Comparison of ENCODE assay signal across 8 cellular contexts in the genomic region with DNA sequence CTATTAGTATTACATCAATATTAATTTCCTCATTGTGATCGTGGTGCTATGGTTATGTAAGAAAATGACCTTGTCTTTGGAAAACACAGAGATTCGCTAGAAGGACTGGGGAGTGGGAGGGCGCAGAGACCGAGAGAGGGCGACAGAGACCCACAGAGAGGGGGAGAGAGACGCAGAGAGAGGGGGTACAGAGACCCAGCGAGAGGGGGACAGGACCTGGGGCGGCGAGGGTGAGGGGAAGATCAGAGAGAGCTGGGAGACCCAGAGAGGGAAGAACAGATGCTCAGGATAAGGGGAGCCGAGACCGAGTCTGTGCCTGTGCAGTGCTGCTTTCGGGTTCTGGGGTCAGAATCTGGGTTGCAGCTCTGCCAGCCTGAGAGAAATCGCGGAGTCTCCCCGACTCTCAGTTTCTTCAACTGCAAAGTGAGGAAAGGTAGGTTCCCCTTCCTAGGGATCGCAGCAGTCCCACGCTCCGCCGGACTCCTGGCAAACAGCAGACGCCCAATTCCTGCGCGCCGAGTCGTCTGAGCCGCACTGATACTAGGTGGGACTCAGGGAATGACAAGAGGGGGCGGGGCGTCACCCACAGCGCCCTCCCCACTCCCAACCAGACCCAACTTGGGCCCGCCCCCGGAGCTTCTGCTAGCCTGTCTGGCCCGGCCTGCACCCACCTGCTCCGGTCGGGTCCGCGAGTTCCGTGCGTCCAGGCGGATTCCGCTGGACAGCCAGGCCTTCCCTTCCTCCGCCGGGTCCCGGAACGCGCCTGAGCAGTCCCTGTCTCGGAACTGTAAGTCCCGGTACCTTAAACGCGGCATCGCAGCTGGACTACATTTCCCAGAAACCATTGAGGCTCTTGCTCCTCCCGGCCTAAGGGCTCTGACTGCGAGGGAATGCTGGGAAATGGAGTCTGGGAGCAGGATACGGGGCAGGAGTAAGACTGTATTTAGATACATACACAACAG. TPM values are rescaled to one million over a fixed set of nuclear protein-coding genes. Genes with fewer than 3 reads are reported as not detected.
A peak's percentile ranks its signal among the peaks of the same experiment; 100 is the strongest.
DNase-seq lines count a peak whose midpoint lies in the region; ATAC-seq, FAIRE-seq and TF ChIP-seq lines count a peak whose summit lies in the region.

No MANE protein-coding gene starts in this region.

- H3K4me3 Mint-ChIP-seq in GM23338 = no peak overlapping the region

- H3K4me2 ChIP-seq in GM23338 = peak overlapping the region; percentile 81

- no peaks in the 10 kb centered on the region for H3K79me2 ChIP-seq in ACC112 (ENCODE audit: control insufficient read depth, insufficient read depth, low read length, unreplicated experiment)
- no peaks in the 10 kb centered on the region for H3K79me2 ChIP-seq in GM23338 (replicated peaks; ENCODE audit: insufficient read depth)

- H3K27me3 ChIP-seq in ACC112 (ENCODE audit: insufficient read depth, low read length) = no peaks in the 10 kb centered on the region
- H3K27me3 ChIP-seq in GM23338 (ENCODE audit: insufficient read depth) = no peaks in the 10 kb centered on the region

- H3K9me3 Mint-ChIP-seq in GM23338 = peaks cover 90% of the 10 kb centered on the region

- no peaks in the 10 kb centered on the region for H3K4me1 Mint-ChIP-seq in GM23338

- DNase-seq in GM23338 (ENCODE audit: low spot score) (peak; percentile 97), NCI-H2196 (lab: John Stamatoyannopoulos, UW; ENCODE audit: unreplicated experiment) (peak; percentile 93), cerebellar nuclear complex (lab: John Stamatoyannopoulos, UW) (peak; percentile 88 to 93), kidney (peak; percentile 94)
- peak; percentile 42 to 58 for DNase-seq in activated CD4-positive, alpha-beta T cell treated with anti-CD3 and anti-CD28 coated beads for 24 hours (ENCODE audit: low read depth in 2 of 2)
- DNase-seq in stimulated activated CD4-positive, alpha-beta T cell treated with anti-CD3 and anti-CD28 coated beads, Interleukin-12 subunit alpha, Interleukin-12 subunit beta, amount 100 ng/mL, for 4 hours = peak; percentile 60

- H3K27me3 Mint-ChIP-seq in GM23338 (ENCODE audit: insufficient read depth, low read depth, poor library complexity) = no peaks in the 10 kb centered on the region

- H3K9me2 ChIP-seq in GM23338 (ENCODE audit: insufficient read depth) = no peaks in the 10 kb centered on the region

- no peaks in the 10 kb centered on the region for H4K20me1 ChIP-seq in GM23338 (replicated peaks; ENCODE audit: insufficient read depth)

- H3F3A ChIP-seq in GM23338 (replicated peaks; ENCODE audit: low read depth) = no peaks in the 10 kb centered on the region; the same call in 1 of the 2 replicates

- H3K27ac Mint-ChIP-seq in GM23338 = no peak overlapping the region

- peak overlapping the region; percentile 62 to 85 for H3K9ac ChIP-seq in kidney (ENCODE audit: low read length in 2 of 2)

- no peaks in the 10 kb centered on the region for H3K36me3 ChIP-seq in ACC112 (ENCODE audit: insufficient read depth, low read length)
- H3K36me3 ChIP-seq in GM23338 (ENCODE audit: insufficient read depth) = no peaks in the 10 kb centered on the region
- H3K36me3 ChIP-seq in kidney (ENCODE audit: control insufficient read depth in 1 of 2, insufficient read depth in 2 of 2, low read length in 2 of 2) = no peaks in the 10 kb centered on the region

- ATAC-seq in GM23338 (no peak; the same call in 2 of the 3 replicates), HG03025 (IDR thresholded peaks at IDR 0.05; ENCODE audit: low FRiP score, unreplicated experiment) (no peak)

- H3K36me3 Mint-ChIP-seq in GM23338 (ENCODE audit: low read depth) = peaks cover 28% of the 10 kb centered on the region

- H3K4me3 ChIP-seq in ACC112 (ENCODE audit: low read depth, low read length) = peak overlapping the region; percentile 67
- peak overlapping the region; percentile 86 for H3K4me3 ChIP-seq in GM23338
- H3K4me3 ChIP-seq in kidney (ENCODE audit: low read length in 2 of 2) = peak overlapping the region; percentile 79 to 88

- intact Hi-C loops in kidney (cut with DNase I) = no loop called here

- H3K4me1 ChIP-seq in ACC112 (ENCODE audit: control insufficient read depth, insufficient read depth, low read length, unreplicated experiment) (no peaks in the 10 kb centered on the region), GM23338 (ENCODE audit: insufficient read depth) (no peaks in the 10 kb centered on the region), kidney (ENCODE audit: control insufficient read depth in 1 of 2, insufficient read depth in 1 of 2, low read depth in 1 of 2, low read length in 2 of 2) (no peaks in the 10 kb centered on the region)

- no peak for FAIRE-seq in kidney (lab: Jason Lieb, UNC)

- no peaks in the 10 kb centered on the region for H3K9me3 ChIP-seq in kidney (ENCODE audit: control insufficient read depth in 1 of 2, low read length in 2 of 2)

- TF ChIP-seq CTCF in GM23338 (conservative IDR thresholded peaks at IDR 0.05; ENCODE audit: low read depth in 2 of 2) (peak; percentile 79 to 92), kidney (IDR thresholded peaks at IDR 0.05; ENCODE audit: borderline replicate concordance, extremely low read depth, insufficient read depth) (peak; percentile 39)

- H2AFZ ChIP-seq in ACC112 (ENCODE audit: low read length, unreplicated experiment) (peak overlapping the region; percentile 32), GM23338 (peak overlapping the region; percentile 94)

- H3K27ac ChIP-seq in ACC112 (ENCODE audit: low read depth, low read length) (no peak overlapping the region), GM23338 (ENCODE audit: low read depth) (no peak overlapping the region), kidney (ENCODE audit: low read depth in 2 of 2, low read length in 2 of 2) (peak overlapping the region; percentile 76 to 82)

TF ChIP-seq in GM23338, 12 proteins besides CTCF, POLR2A, EP300 and RAD21:
- TF ChIP-seq STAT1 (IDR thresholded peaks at IDR 0.05; ENCODE audit: unreplicated experiment) = no peak
- TF ChIP-seq, protein P1, sequence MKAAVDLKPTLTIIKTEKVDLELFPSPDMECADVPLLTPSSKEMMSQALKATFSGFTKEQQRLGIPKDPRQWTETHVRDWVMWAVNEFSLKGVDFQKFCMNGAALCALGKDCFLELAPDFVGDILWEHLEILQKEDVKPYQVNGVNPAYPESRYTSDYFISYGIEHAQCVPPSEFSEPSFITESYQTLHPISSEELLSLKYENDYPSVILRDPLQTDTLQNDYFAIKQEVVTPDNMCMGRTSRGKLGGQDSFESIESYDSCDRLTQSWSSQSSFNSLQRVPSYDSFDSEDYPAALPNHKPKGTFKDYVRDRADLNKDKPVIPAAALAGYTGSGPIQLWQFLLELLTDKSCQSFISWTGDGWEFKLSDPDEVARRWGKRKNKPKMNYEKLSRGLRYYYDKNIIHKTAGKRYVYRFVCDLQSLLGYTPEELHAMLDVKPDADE (IDR thresholded peaks at IDR 0.05) = peak; percentile 98

RNA-seq across cellular contexts. Expression of a gene that starts 15.3 kb away (rescaled TPM):
- total RNA-seq in GM23338 (2014; rRNA removed; shearing (Covaris generic)) = 3.1 TPM in 1 of 2 replicates, not detected in the other
- polyA plus RNA-seq in GM23338 (2016; fragmentation: Nextera tagmentation; extraction: Ambion mirVana) (5.0 and 6.2 TPM in 2 replicates), kidney (ENCODE audit: insufficient read depth, low read depth, low replicate concordance) (not detected)
- not detected for total RNA-seq in kidney

RNA-seq across cellular contexts. Expression of a gene that starts 55.7 kb away (rescaled TPM):
- 25.5 and 27.3 TPM in 2 replicates for total RNA-seq in GM23338 (2014; rRNA removed; shearing (Covaris generic))
- polyA plus RNA-seq in GM23338 (2016; fragmentation: Nextera tagmentation; extraction: Ambion mirVana) = 27.5 and 29.1 TPM in 2 replicates
- 81.4 TPM for total RNA-seq in kidney
- polyA plus RNA-seq in kidney (ENCODE audit: insufficient read depth, low read depth, low replicate concordance) = 23.9 TPM

Comparison
In these comparisons a context has a peak if more than half of its experiments do, and no peak if none do; other contexts are left out.
1. H3K27ac ChIP-seq: peak in kidney (2 of 2); none in ACC112 (single experiment) and GM23338 (single experiment).
2. Peak in every context shown above with its lines, with median percentiles within 50 percentile points of each other: H3K4me3 ChIP-seq and DNase-seq.